Comparison of ENCODE assay signal across 16 cellular contexts in the genomic region with DNA sequence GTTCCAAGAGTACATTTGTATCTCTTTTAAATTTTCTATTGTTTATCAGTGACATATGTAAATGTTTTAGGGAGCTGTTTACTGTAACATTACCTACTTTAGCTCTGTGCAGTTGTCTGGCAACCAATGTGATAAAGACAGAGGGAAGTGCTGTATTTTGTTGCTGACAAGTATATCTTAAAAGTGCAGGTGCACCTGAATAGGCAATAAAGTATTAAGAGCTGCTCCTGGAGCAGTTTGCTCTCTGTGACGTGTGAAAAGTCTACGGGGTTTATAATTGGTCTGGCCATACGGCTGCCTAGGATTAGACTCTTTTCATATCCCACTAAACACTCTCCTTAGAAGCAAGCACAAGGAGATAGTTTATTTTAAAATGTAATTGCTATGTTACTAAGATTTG.
DNase-seq lines count a peak whose midpoint lies in the region; ATAC-seq, FAIRE-seq and TF ChIP-seq lines count a peak whose summit lies in the region.
"Had no signal": no experiment of that assay in that cellular context is flagged by ENCODE, and none has a peak within 500 bp of the region (broad histone marks: within the 10 kb centered on the region; RNA-seq: fewer than 3 reads in every experiment).

No MANE protein-coding gene starts in this region.

- H3K18ac ChIP-seq in H9 (ENCODE audit: insufficient read length, low read depth, low read length) (no peak overlapping the region), H1 (ENCODE audit: extremely low read depth, low read length) (no peak overlapping the region)

- H3K9ac ChIP-seq in H9 (ENCODE audit: extremely low read depth, insufficient read length, low read length) (no peak overlapping the region), H1 (replicated peaks in 1 of 4; ENCODE audit: extremely low read depth in 1 of 4, low read depth in 3 of 4, low read length in 3 of 4) (no peak overlapping the region)

- no peaks in the 10 kb centered on the region for H3K23me2 ChIP-seq in H9 (ENCODE audit: insufficient read length, low read depth, low read length, poor library complexity, severe bottlenecking)
- H3K23me2 ChIP-seq in H1 (ENCODE audit: low read depth, low read length) = no peaks in the 10 kb centered on the region; the same call in 1 of the 2 replicates

- H3K27me3 ChIP-seq in H9 (ENCODE audit: insufficient read depth, low read length) (no peaks in the 10 kb centered on the region), H1 (replicated peaks in 1 of 4; ENCODE audit: control insufficient read depth in 3 of 4, extremely low read depth in 1 of 4, insufficient read depth in 3 of 4, low read length in 3 of 4) (no peaks in the 10 kb centered on the region)
- H3K27me3 ChIP-seq in CD4-positive, alpha-beta memory T cell (ENCODE audit: insufficient read depth, low read length) = no peaks in the 10 kb centered on the region
- H3K27me3 ChIP-seq: SJSA1 had no signal

- H2AFZ ChIP-seq in H9 (ENCODE audit: low read length) (no peak overlapping the region), H1 (ENCODE audit: low read length) (no peak overlapping the region)
- H2AFZ ChIP-seq: PC-9 had no signal

- H3K27me3 Mint-ChIP-seq in H9 (ENCODE audit: low read depth) (no peaks in the 10 kb centered on the region), progenitor cell of endocrine pancreas (no peaks in the 10 kb centered on the region)
- no peaks in the 10 kb centered on the region for H3K27me3 Mint-ChIP-seq in CD4-positive, alpha-beta memory T cell
- H3K27me3 Mint-ChIP-seq: B cell; CD4-positive, CD25-positive, alpha-beta regulatory T cell had no signal

- TF ChIP-seq RAD21 in H1 (IDR thresholded peaks at IDR 0.05 in 1 of 2, conservative IDR thresholded peaks at IDR 0.05 in 1 of 2; ENCODE audit: low read depth in 2 of 2, low read length in 2 of 2) = no peak

- CTCF ChIA-PET in H1 (lab: Charles Lee; ENCODE audit: partially characterized antibody) = interaction anchor here (1.1 to 1.2 kb wide), 3 partner anchors 28 to 308 kb away, joined by 3 to 4 read pairs (median 3); no protein-coding TSS in a partner anchor
- CTCF ChIA-PET in CD4-positive, alpha-beta memory T cell (lab: Charles Lee; ENCODE audit: partially characterized antibody) = no interaction called here

- H3K4me2 ChIP-seq in H9 (ENCODE audit: insufficient read depth, insufficient read length, low read length) (peak overlapping the region; percentile 15), H1 (ENCODE audit: insufficient read depth in 1 of 2, low read depth in 2 of 2, low read length in 2 of 2) (peak overlapping the region; percentile 29 to 36; a peak in 3 of 4 replicates)
- H3K4me2 ChIP-seq: PC-9 had no signal

- no peak for DNase-seq in H9
- peak; percentile 24 to 32 for DNase-seq in NCI-H187 (lab: John Stamatoyannopoulos, UW)
- no peak for DNase-seq in H1 (ENCODE audit: low read depth in 1 of 2, low spot score in 2 of 2)
- no peak for DNase-seq in progenitor cell of endocrine pancreas (ENCODE audit: low spot score, unreplicated experiment)
- DNase-seq in CD4-positive, alpha-beta memory T cell = no peak
- DNase-seq in globus pallidus (ENCODE audit: low spot score) = no peak
- DNase-seq: CD4-positive, CD25-positive, alpha-beta regulatory T cell; HCEC 1CT; NCI-H446; NCI-H748 treated with DMSO at 0.1 percent for 48 hours; PC-9; SW 1271 had no signal

- peaks cover 8% of the 10 kb centered on the region for H3K79me1 ChIP-seq in H9 (ENCODE audit: insufficient read depth, low read depth, low read length, poor library complexity, severe bottlenecking)
- H3K79me1 ChIP-seq in H1 (ENCODE audit: low read depth, low read length) = peaks cover 9% of the 10 kb centered on the region; the same call in 1 of the 2 replicates

- H3T11ph ChIP-seq in H9 (ENCODE audit: low read length) = no peak overlapping the region

- H3K56ac ChIP-seq in H9 (ENCODE audit: insufficient read length, low read depth, low read length) (no peak overlapping the region), H1 (replicated peaks; ENCODE audit: insufficient read length, low read depth, low read length) (no peak overlapping the region)

- H3K27ac ChIP-seq in H9 (ENCODE audit: insufficient read length, low read depth, low read length) = no peak overlapping the region
- H3K27ac ChIP-seq in H1 (ENCODE audit: low read depth, low read length) = no peak overlapping the region
- H3K27ac ChIP-seq in CD4-positive, alpha-beta memory T cell (ENCODE audit: low read depth, low read length) = no peak overlapping the region
- H3K27ac ChIP-seq: PC-9, SJSA1 had no signal

- H3K9me3 Mint-ChIP-seq in H9 (peaks cover 26 to 28% of the 10 kb centered on the region in 2 experiments), progenitor cell of endocrine pancreas (ENCODE audit: low read depth) (peaks cover 21% of the 10 kb centered on the region)
- H3K9me3 Mint-ChIP-seq in CD4-positive, alpha-beta memory T cell = peaks cover 0 to 56% (median 39%) of the 10 kb centered on the region in 8 donors

- H3K36me3 Mint-ChIP-seq in H9 (ENCODE audit: insufficient read depth in 1 of 3, low read depth in 3 of 3) (peaks cover 24 to 35% (median 29%) of the 10 kb centered on the region in 3 experiments), progenitor cell of endocrine pancreas (ENCODE audit: insufficient read depth) (peaks cover 31% of the 10 kb centered on the region)
- H3K36me3 Mint-ChIP-seq in CD4-positive, alpha-beta memory T cell = peaks cover 11 to 38% of the 10 kb centered on the region in 2 donors

- H2BK15ac ChIP-seq in H9 (ENCODE audit: low read depth, low read length) (no peak overlapping the region), H1 (ENCODE audit: low read length) (no peak overlapping the region)

- no peak for TF ChIP-seq EP300 in H1 (IDR thresholded peaks at IDR 0.05; ENCODE audit: borderline replicate concordance in 1 of 2, low read depth in 2 of 2, low read length in 2 of 2)

- H4K8ac ChIP-seq in H9 (replicated peaks; ENCODE audit: insufficient read length, low read depth, low read length) (no peak overlapping the region), H1 (ENCODE audit: extremely low read depth, insufficient read depth, low read length) (no peak overlapping the region)

- H3K4me1 ChIP-seq in H9 (ENCODE audit: insufficient read depth, low read length) (peaks cover 18% of the 10 kb centered on the region; the same call in 1 of the 2 replicates), H1 (replicated peaks in 1 of 4; ENCODE audit: control insufficient read depth in 3 of 4, insufficient read depth in 4 of 4, low read length in 3 of 4) (peaks cover 12 to 38% (median 25%) of the 10 kb centered on the region in 4 experiments; a peak in 6 of 7 replicates)
- H3K4me1 ChIP-seq in CD4-positive, alpha-beta memory T cell (ENCODE audit: insufficient read depth, low read length) = no peaks in the 10 kb centered on the region

- intact Hi-C loops in CD4-positive, alpha-beta memory T cell (cut with micrococcal nuclease) = no loop called here

- H4K20me1 ChIP-seq in H9 (ENCODE audit: control insufficient read depth, insufficient read depth, insufficient read length) (peaks cover 2% of the 10 kb centered on the region), H1 (replicated peaks in 1 of 2; ENCODE audit: control insufficient read depth in 1 of 2, insufficient read depth in 2 of 2, low read length in 2 of 2) (peaks cover 0 to 1% of the 10 kb centered on the region in 2 experiments)

- peaks cover 73 to 79% of the 10 kb centered on the region in 2 experiments for H3K4me1 Mint-ChIP-seq in H9
- H3K4me1 Mint-ChIP-seq in progenitor cell of endocrine pancreas (ENCODE audit: low read depth) = peaks cover 20% of the 10 kb centered on the region
- no peaks in the 10 kb centered on the region for H3K4me1 Mint-ChIP-seq in CD4-positive, alpha-beta memory T cell

- no peak for TF ChIP-seq POLR2A in H1 (IDR thresholded peaks at IDR 0.05; ENCODE audit: control extremely low read depth in 1 of 2, low read depth in 2 of 2, low read length in 2 of 2)

- no peak overlapping the region for H3K4ac ChIP-seq in H9 (ENCODE audit: low read depth, low read length)
- no peak overlapping the region for H3K4ac ChIP-seq in H1 (replicated peaks; ENCODE audit: insufficient read length, low read depth, low read length)

- H2BK120ac ChIP-seq in H9 (ENCODE audit: low read depth, low read length, poor library complexity, severe bottlenecking) (no peak overlapping the region), H1 (replicated peaks; ENCODE audit: low read depth, low read length) (no peak overlapping the region)

- H3K14ac ChIP-seq in H9 (ENCODE audit: insufficient read depth, low read length) = no peak overlapping the region
- no peak overlapping the region for H3K14ac ChIP-seq in H1 (ENCODE audit: insufficient read length)

- no peak overlapping the region for H3K4me3 Mint-ChIP-seq in H9
- no peak overlapping the region for H3K4me3 Mint-ChIP-seq in progenitor cell of endocrine pancreas (ENCODE audit: low read depth)
- no peak overlapping the region for H3K4me3 Mint-ChIP-seq in CD4-positive, alpha-beta memory T cell
- H3K4me3 Mint-ChIP-seq: B cell; CD4-positive, CD25-positive, alpha-beta regulatory T cell had no signal

- H4K91ac ChIP-seq in H9 (ENCODE audit: insufficient read length, low read depth, low read length) (no peak overlapping the region), H1 (replicated peaks; ENCODE audit: insufficient read length, low read length) (no peak overlapping the region)

- H3K23ac ChIP-seq in H9 (ENCODE audit: insufficient read length, low read depth, low read length) (no peak overlapping the region), H1 (ENCODE audit: insufficient read length) (no peak overlapping the region)

- H2BK12ac ChIP-seq in H9 (ENCODE audit: insufficient read length, low read depth, low read length) = no peak overlapping the region
- no peak overlapping the region for H2BK12ac ChIP-seq in H1 (ENCODE audit: low read depth, low read length)

- TF ChIP-seq CTCF in H9 (conservative IDR thresholded peaks at IDR 0.05) (no peak), H1 (IDR thresholded peaks at IDR 0.05; ENCODE audit: control extremely low read depth in 1 of 3, insufficient read depth in 1 of 3, low read depth in 1 of 3, low read length in 3 of 3) (no peak), progenitor cell of endocrine pancreas (IDR thresholded peaks at IDR 0.05; ENCODE audit: unreplicated experiment) (no peak)

- no CpG with 5 or more reads among the region's 3 CpGs for WGBS in H9 (ENCODE audit: extremely low coverage, insufficient read length, low lambda C conversion rate)
- 56% methylated on average over 3 of the region's 3 CpGs; no CpG with 5 or more reads in 1 of the 2 experiments for WGBS in H1 (ENCODE audit: extremely low coverage in 1 of 2, insufficient coverage in 1 of 2, insufficient read length in 1 of 2, insufficient replicate concordance in 2 of 2, low coverage in 1 of 2, low lambda C conversion rate in 2 of 2, missing lambda C conversion rate in 1 of 2), 2 experiments

- H2BK20ac ChIP-seq in H9 (ENCODE audit: low read depth, low read length, poor library complexity, severe bottlenecking) (no peak overlapping the region), H1 (ENCODE audit: low read length) (no peak overlapping the region)

- H3K27ac Mint-ChIP-seq in H9 (peak overlapping the region; percentile 62 to 77 (median 66); a peak in 2 of 7 replicates), progenitor cell of endocrine pancreas (peak overlapping the region; percentile 24)
- H3K27ac Mint-ChIP-seq in CD4-positive, alpha-beta memory T cell = no peak overlapping the region
- H3K27ac Mint-ChIP-seq: B cell; CD4-positive, CD25-positive, alpha-beta regulatory T cell had no signal

- peaks cover 23% of the 10 kb centered on the region; the same call in 1 of the 2 replicates for H3K79me2 ChIP-seq in H9 (ENCODE audit: insufficient read depth, low read length)
- H3K79me2 ChIP-seq in H1 (ENCODE audit: control insufficient read depth in 1 of 2, insufficient read depth in 2 of 2, low read length in 2 of 2) = peaks cover 5 to 89% of the 10 kb centered on the region in 2 experiments; a peak in 3 of 4 replicates

- peaks cover 0 to 16% (median 0%) of the 10 kb centered on the region in 4 experiments; a peak in 3 of 8 replicates for H3K36me3 ChIP-seq in H1 (ENCODE audit: control insufficient read depth in 2 of 4, insufficient read depth in 4 of 4, low read length in 3 of 4)
- no peaks in the 10 kb centered on the region for H3K36me3 ChIP-seq in CD4-positive, alpha-beta memory T cell (ENCODE audit: insufficient read depth, low read length)
- H3K36me3 ChIP-seq: SJSA1 had no signal

- H3K4me3 ChIP-seq in H1 (ENCODE audit: extremely low read depth in 1 of 4, insufficient read depth in 2 of 4, low read depth in 3 of 4, low read length in 4 of 4) = peak overlapping the region in 1 of 4 experiments; percentile 17; a peak in 1 of 8 replicates
- no peak overlapping the region for H3K4me3 ChIP-seq in CD4-positive, alpha-beta memory T cell (ENCODE audit: low read length in 2 of 2)
- H3K4me3 ChIP-seq: K562, PC-9, SJSA1 had no signal

- ATAC-seq in GM21526 (IDR thresholded peaks at IDR 0.05; ENCODE audit: low FRiP score, unreplicated experiment) = no peak
- ATAC-seq: K562 had no signal

- H3K9me3 ChIP-seq in H9 (ENCODE audit: control insufficient read depth, low read depth, low read length) = peaks cover 5% of the 10 kb centered on the region
- H3K9me3 ChIP-seq in H1 (ENCODE audit: insufficient read depth in 2 of 2, low read depth in 1 of 2, low read length in 1 of 2) = peaks cover 12 to 20% of the 10 kb centered on the region in 2 experiments
- peaks cover 0 to 24% of the 10 kb centered on the region in 2 donors for H3K9me3 ChIP-seq in CD4-positive, alpha-beta memory T cell (ENCODE audit: control insufficient read depth in 1 of 2, low read length in 2 of 2)

- H2BK5ac ChIP-seq in H9 (ENCODE audit: insufficient read length, low read length) = no peak overlapping the region
- no peak overlapping the region for H2BK5ac ChIP-seq in H1 (ENCODE audit: low read depth, low read length)

- POLR2A ChIA-PET in H1 (lab: Charles Lee; ENCODE audit: partially characterized antibody) = interaction anchor here (1.4 kb wide), 1 partner anchor 27 kb away, joined by 4 read pairs; no protein-coding TSS in a partner anchor
- POLR2A ChIA-PET in CD4-positive, alpha-beta memory T cell (lab: Charles Lee; ENCODE audit: partially characterized antibody) = no interaction called here

- H2AK5ac ChIP-seq in H9 (ENCODE audit: insufficient read length, low read length) = no peak overlapping the region
- H2AK5ac ChIP-seq in H1 (ENCODE audit: low read depth, low read length) = no peak overlapping the region

- no peak for FAIRE-seq in H1 (lab: Jason Lieb, UNC)
- FAIRE-seq: K562 had no signal

- H4K5ac ChIP-seq in H9 (ENCODE audit: insufficient read length, low read depth, low read length) = no peak overlapping the region
- H4K5ac ChIP-seq in H1 (ENCODE audit: insufficient read length, low read depth, low read length) = no peak overlapping the region

Comparison
In these comparisons a context has a peak if more than half of its experiments do, and no peak if none do; other contexts are left out.
1. DNase-seq: peak in NCI-H187 (2 of 2); none in H9 (single experiment), H1 (0 of 2), progenitor cell of endocrine pancreas (single experiment), CD4-positive, alpha-beta memory T cell (0 of 5) and globus pallidus (single experiment).
2. H3K27ac Mint-ChIP-seq: peak in H9 (3 of 3) and progenitor cell of endocrine pancreas (single experiment); none in CD4-positive, alpha-beta memory T cell (0 of 7).